In the genomic region with DNA sequence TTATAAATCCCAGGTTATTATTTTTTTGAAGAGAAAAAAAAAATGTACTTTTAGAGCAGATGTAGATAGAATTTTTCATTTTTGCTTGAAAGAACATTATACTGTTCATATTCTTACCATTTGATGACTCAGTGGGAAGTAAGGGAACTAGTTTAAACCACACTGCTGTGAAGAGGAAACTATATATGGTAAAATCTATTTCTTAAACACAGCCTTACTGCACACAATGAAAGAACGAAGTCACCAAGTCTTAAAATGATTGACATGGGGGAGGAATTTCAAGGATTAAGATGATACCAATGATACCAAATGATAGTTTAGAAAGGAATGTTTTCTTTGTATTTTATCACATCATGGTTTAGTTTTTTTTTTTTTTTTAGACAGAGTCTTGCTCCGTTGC, we compare ENCODE assay signal across 10 cellular contexts. TPM values are rescaled to one million over a fixed set of nuclear protein-coding genes. Genes with fewer than 3 reads are reported as not detected.
A peak's percentile ranks its signal among the peaks of the same experiment; 100 is the strongest.
DNase-seq lines count a peak whose midpoint lies in the region; ATAC-seq lines count a peak whose summit lies in the region.
"Had no signal": no experiment of that assay in that cellular context is flagged by ENCODE, and none has a peak within 500 bp of the region (broad histone marks: within the 10 kb centered on the region; RNA-seq: fewer than 3 reads in every experiment).

No MANE protein-coding gene starts in this region.

- H3K9ac ChIP-seq in subcutaneous abdominal adipose tissue (ENCODE audit: low read length in 5 of 5), result no peak overlapping the region
- H3K9ac ChIP-seq: BLaER1 had no signal

- no peak overlapping the region for H3K4me3 ChIP-seq in subcutaneous abdominal adipose tissue (ENCODE audit: low read depth in 1 of 5, low read length in 5 of 5)
- H3K4me3 ChIP-seq: BLaER1 had no signal

- peak overlapping the region; percentile 62 for H3K4me3 Mint-ChIP-seq in activated CD8-positive, alpha-beta memory T cell treated with anti-CD3 and anti-CD28 coated beads, Interleukin-2, amount 10 ng/mL, durations not matched to agents 7 days and 5 days

- no peaks in the 10 kb centered on the region for H3K9me3 ChIP-seq in subcutaneous abdominal adipose tissue (ENCODE audit: control insufficient read depth in 5 of 5, low read length in 5 of 5)
- H3K9me3 ChIP-seq: BLaER1 had no signal

- H3K4me1 ChIP-seq in subcutaneous abdominal adipose tissue (ENCODE audit: control insufficient read depth in 5 of 5, insufficient read depth in 5 of 5, low read length in 5 of 5), result peaks cover 1 to 30% (median 27%) of the 10 kb centered on the region in 5 donors

- peak overlapping the region; percentile 95 for H3K27ac Mint-ChIP-seq in activated CD8-positive, alpha-beta memory T cell treated with anti-CD3 and anti-CD28 coated beads, Interleukin-2, amount 10 ng/mL, durations not matched to agents 7 days and 5 days

- H3K27me3 Mint-ChIP-seq in activated CD8-positive, alpha-beta memory T cell treated with anti-CD3 and anti-CD28 coated beads, Interleukin-2, amount 10 ng/mL, durations not matched to agents 7 days and 5 days, result no peaks in the 10 kb centered on the region

- no peaks in the 10 kb centered on the region for H3K9me3 Mint-ChIP-seq in activated CD8-positive, alpha-beta memory T cell treated with anti-CD3 and anti-CD28 coated beads, Interleukin-2, amount 10 ng/mL, durations not matched to agents 7 days and 5 days (ENCODE audit: low read depth)

- CTCF ChIA-PET in activated CD8-positive, alpha-beta memory T cell treated with anti-CD3 and anti-CD28 coated beads, Interleukin-2, amount 10 ng/mL, durations not matched to agents 7 days and 5 days (lab: Charles Lee), result interaction anchor here (1.5 kb wide), 1 partner anchor 71 kb away, joined by 3 read pairs; no protein-coding TSS in a partner anchor

- H3K27ac ChIP-seq in epithelial cell of prostate (peak overlapping the region; percentile 96), subcutaneous abdominal adipose tissue (ENCODE audit: low read depth, low read length) (peak overlapping the region; percentile 43)
- H3K27ac ChIP-seq: BLaER1 had no signal

- H3K36me3 ChIP-seq in subcutaneous abdominal adipose tissue (ENCODE audit: control insufficient read depth in 5 of 5, insufficient read depth in 5 of 5, low read length in 5 of 5), result no peaks in the 10 kb centered on the region

- no peaks in the 10 kb centered on the region for H3K27me3 ChIP-seq in subcutaneous abdominal adipose tissue (ENCODE audit: control insufficient read depth in 5 of 5, insufficient read depth in 4 of 5, low read length in 5 of 5)
- H3K27me3 ChIP-seq: BLaER1 had no signal

- peak; percentile 56 for ATAC-seq in activated CD8-positive, alpha-beta memory T cell treated with anti-CD3 and anti-CD28 coated beads, Interleukin-2, amount 10 ng/mL, durations not matched to agents 7 days and 5 days
- ATAC-seq in GM21528 (IDR thresholded peaks at IDR 0.05; ENCODE audit: low FRiP score, unreplicated experiment) (no peak), GM18873 (IDR thresholded peaks at IDR 0.05; ENCODE audit: low FRiP score, unreplicated experiment) (no peak)

- peaks cover 43% of the 10 kb centered on the region for H3K36me3 Mint-ChIP-seq in activated CD8-positive, alpha-beta memory T cell treated with anti-CD3 and anti-CD28 coated beads, Interleukin-2, amount 10 ng/mL, durations not matched to agents 7 days and 5 days

- H3K4me1 Mint-ChIP-seq in activated CD8-positive, alpha-beta memory T cell treated with anti-CD3 and anti-CD28 coated beads, Interleukin-2, amount 10 ng/mL, durations not matched to agents 7 days and 5 days, result peaks cover 49% of the 10 kb centered on the region

- no peak for DNase-seq in activated CD8-positive, alpha-beta memory T cell treated with anti-CD3 and anti-CD28 coated beads, Interleukin-2, amount 10 ng/mL, durations not matched to agents 7 days and 5 days
- no peak for DNase-seq in activated CD8-positive, alpha-beta memory T cell treated with anti-CD3 and anti-CD28 coated beads, Interleukin-2, amount 50 U/mL, for 48 hours
- DNase-seq in RKO (ENCODE audit: low spot score), result peak; percentile 61
- DNase-seq in epithelial cell of prostate (ENCODE audit: low read depth, low spot score), result no peak
- no peak for DNase-seq in NCI-H526 treated with DMSO at 0.1 percent for 48 hours (lab: John Stamatoyannopoulos, UW)
- DNase-seq: activated CD4-positive, alpha-beta T cell treated with anti-CD3 and anti-CD28 coated beads for 4 hours had no signal

RNA-seq across cellular contexts. Expression of a gene that starts 5.0 kb away (rescaled TPM):
- 100 to 1,000 TPM; 367 to 502 TPM for total RNA-seq in activated CD8-positive, alpha-beta memory T cell treated with anti-CD3 and anti-CD28 coated beads, Interleukin-2, amount 10 ng/mL, durations not matched to agents 7 days and 5 days
